33 cellular contexts compared by ENCODE assay signal in genomic region chr1:185207980-185208602, GRCh38. TPM values are rescaled to one million over a fixed set of nuclear protein-coding genes. Genes with fewer than 3 reads are reported as not detected.
DNase-seq lines count a peak whose midpoint lies in the region; ATAC-seq, FAIRE-seq and TF ChIP-seq lines count a peak whose summit lies in the region.
"Had no signal": no experiment of that assay in that cellular context is flagged by ENCODE, and none has a peak within 500 bp of the region (broad histone marks: within the 10 kb centered on the region; RNA-seq: fewer than 3 reads in every experiment).

No MANE protein-coding gene starts in this region.

- no peaks in the 10 kb centered on the region for H3K27me3 Mint-ChIP-seq in astrocyte (ENCODE audit: low read depth, unreplicated experiment)
- H3K27me3 Mint-ChIP-seq: activated CD4-positive, alpha-beta T cell treated with anti-CD3 and anti-CD28 coated beads, Interleukin-2, amount 10 ng/mL, durations not matched to agents 24 days and 14 days; dendritic cell treated with granulocyte-macrophage colony-stimulating factor and Interleukin-4, amounts not matched to agents 40 ng/mL and 50 ng/mL, for 4 days; type B pancreatic cell had no signal

- no peaks in the 10 kb centered on the region for H3K4me1 Mint-ChIP-seq in astrocyte (ENCODE audit: low read depth, unreplicated experiment)
- H3K4me1 Mint-ChIP-seq: activated CD4-positive, alpha-beta T cell treated with anti-CD3 and anti-CD28 coated beads, Interleukin-2, amount 10 ng/mL, durations not matched to agents 24 days and 14 days; GM23338; neural crest cell; WTC11 had no signal

- no peak overlapping the region for H3K4me3 ChIP-seq in astrocyte (ENCODE audit: insufficient read depth, low read depth, low read length)
- H3K4me3 ChIP-seq in fibroblast of mammary gland (ENCODE audit: control insufficient read depth, low read depth, low read length), result no peak overlapping the region
- H3K4me3 ChIP-seq: GM23338, pancreas, right atrium auricular region had no signal

- no peaks in the 10 kb centered on the region for H3K9me3 ChIP-seq in astrocyte (ENCODE audit: insufficient read depth, low read depth, low read length)
- H3K9me3 ChIP-seq: Caco-2, pancreas had no signal

- no peak for TF ChIP-seq CTCF in astrocyte (IDR thresholded peaks at IDR 0.05; ENCODE audit: insufficient read depth, low read depth, low read length)
- no peak for TF ChIP-seq CTCF in fibroblast of mammary gland (conservative IDR thresholded peaks at IDR 0.05; ENCODE audit: control insufficient read depth, insufficient read depth, low read depth, low read length)

- H4K20me1 ChIP-seq in astrocyte (ENCODE audit: insufficient read depth, low read length), result no peaks in the 10 kb centered on the region

- H3K27ac ChIP-seq in astrocyte (ENCODE audit: low read depth, low read length), result peak overlapping the region; percentile 17
- H3K27ac ChIP-seq: C4-2B, pancreas, right atrium auricular region had no signal

- no peak overlapping the region for H2AFZ ChIP-seq in astrocyte (ENCODE audit: low read depth, low read length)
- H2AFZ ChIP-seq: GM23338 had no signal

- H3K36me3 Mint-ChIP-seq in astrocyte (ENCODE audit: low read depth, unreplicated experiment), result peaks cover 12% of the 10 kb centered on the region

- FAIRE-seq in astrocyte (lab: Jason Lieb, UNC), result no peak
- FAIRE-seq: pancreas, small intestine had no signal

- H3K27ac Mint-ChIP-seq in astrocyte (ENCODE audit: unreplicated experiment), result no peak overlapping the region
- H3K27ac Mint-ChIP-seq: activated CD4-positive, alpha-beta T cell treated with anti-CD3 and anti-CD28 coated beads, Interleukin-2, amount 10 ng/mL, durations not matched to agents 24 days and 14 days; activated naive CD4-positive, alpha-beta T cell treated with anti-CD3 and anti-CD28 coated beads, Interleukin-2, amount 50 U/mL, for 72 hours; dendritic cell treated with granulocyte-macrophage colony-stimulating factor and Interleukin-4, amounts not matched to agents 40 ng/mL and 50 ng/mL, for 4 days; GM23338; type B pancreatic cell; WTC11 had no signal

- H3K4me2 ChIP-seq in astrocyte (ENCODE audit: low read length), result no peak overlapping the region
- H3K4me2 ChIP-seq: GM23338 had no signal

- no peaks in the 10 kb centered on the region for H3K36me3 ChIP-seq in astrocyte (ENCODE audit: insufficient read depth, low read length)
- H3K36me3 ChIP-seq: right atrium auricular region had no signal

- peaks cover 6% of the 10 kb centered on the region for H3K9me3 Mint-ChIP-seq in astrocyte (ENCODE audit: unreplicated experiment)

- peak; percentile 63 for DNase-seq in ELR (ENCODE audit: low read depth)
- DNase-seq in RKO (ENCODE audit: low spot score), result peak; percentile 22
- no peak for DNase-seq in astrocyte (ENCODE audit: low read depth)
- peak; percentile 18 for DNase-seq in fibroblast of mammary gland (ENCODE audit: low read depth)
- no peak for DNase-seq in activated CD4-positive, alpha-beta T cell treated with anti-CD3 and anti-CD28 coated beads, Interleukin-2, amount 50 U/mL, for 48 hours
- no peak for DNase-seq in left ventricle myocardium superior
- no peak for DNase-seq in GM19238 (ENCODE audit: insufficient read length, low spot score)
- no peak for DNase-seq in OCI-M2 (lab: John Stamatoyannopoulos, UW; ENCODE audit: unreplicated experiment)
- DNase-seq: activated CD4-positive, alpha-beta T cell treated with anti-CD3 and anti-CD28 coated beads, Interleukin-2, amount 10 ng/mL, durations not matched to agents 24 days and 14 days; activated effector memory CD4-positive, alpha-beta T cell treated with Interleukin-2 at 50 U/mL for 16 hours; activated T-cell treated with anti-CD3 and anti-CD28 coated beads, Interleukin-2, amount 50 U/mL, for 1 hour; aorta; Caco-2; DND-41; hippocampal formation; mesenchymal stem cell; NCI-H1417 treated with DMSO at 0.1 percent for 48 hours; NCI-H2029 treated with DMSO at 0.1 percent for 48 hours; NCI-H2227 treated with DMSO at 0.1 percent for 48 hours; NCI-H69; pancreas; small intestine; stimulated activated naive CD4-positive, alpha-beta T cell; SW 1271 had no signal

- no peaks in the 10 kb centered on the region for H3K4me1 ChIP-seq in astrocyte (ENCODE audit: insufficient read depth, low read length)
- H3K4me1 ChIP-seq: Caco-2, pancreas, right atrium auricular region had no signal

- intact Hi-C loops in left ventricle myocardium superior (cut with micrococcal nuclease), result no loop called here

- H3K9ac ChIP-seq in astrocyte (ENCODE audit: low read length), result no peak overlapping the region

- no peaks in the 10 kb centered on the region for H3K27me3 ChIP-seq in astrocyte (ENCODE audit: insufficient read depth, low read length)
- H3K27me3 ChIP-seq: pancreas, right atrium auricular region had no signal

- H3K79me2 ChIP-seq in astrocyte (ENCODE audit: insufficient read depth, low read length), result no peaks in the 10 kb centered on the region

- H3K4me3 Mint-ChIP-seq in astrocyte (ENCODE audit: unreplicated experiment), result no peak overlapping the region
- H3K4me3 Mint-ChIP-seq: activated CD4-positive, alpha-beta T cell treated with anti-CD3 and anti-CD28 coated beads, Interleukin-2, amount 10 ng/mL, durations not matched to agents 24 days and 14 days; dendritic cell treated with granulocyte-macrophage colony-stimulating factor and Interleukin-4, amounts not matched to agents 40 ng/mL and 50 ng/mL, for 4 days; GM23338; neural crest cell; type B pancreatic cell; WTC11 had no signal

- ATAC-seq in left ventricle myocardium superior, result no peak
- ATAC-seq: activated naive CD4-positive, alpha-beta T cell treated with anti-CD3 and anti-CD28 coated beads, Interleukin-2, amount 50 U/mL, for 72 hours; GM23338; left lobe of liver; pancreas; WTC11 had no signal

RNA-seq across cellular contexts. Expression of gene SWT1, which starts 51.1 kb away (rescaled TPM):
- total RNA-seq in astrocyte (4.6 and 5.4 TPM in 2 replicates), left ventricle myocardium superior (6.8 TPM)

RNA-seq across cellular contexts. Expression of gene TRMT1L, which starts 51.3 kb away (rescaled TPM):
- total RNA-seq in astrocyte (14.9 and 17.0 TPM in 2 replicates), left ventricle myocardium superior (25.2 TPM)

Comparison
In these comparisons a context has a peak if more than half of its experiments do, and no peak if none do; other contexts are left out.
1. DNase-seq: peak in ELR (single experiment), RKO (single experiment) and fibroblast of mammary gland (single experiment); none in astrocyte (single experiment), activated CD4-positive, alpha-beta T cell treated with anti-CD3 and anti-CD28 coated beads, Interleukin-2, amount 50 U/mL, for 48 hours (0 of 2), left ventricle myocardium superior (single experiment), GM19238 (single experiment) and OCI-M2 (single experiment).